Comparison of ENCODE assay signal across 22 cellular contexts in the genomic region with DNA sequence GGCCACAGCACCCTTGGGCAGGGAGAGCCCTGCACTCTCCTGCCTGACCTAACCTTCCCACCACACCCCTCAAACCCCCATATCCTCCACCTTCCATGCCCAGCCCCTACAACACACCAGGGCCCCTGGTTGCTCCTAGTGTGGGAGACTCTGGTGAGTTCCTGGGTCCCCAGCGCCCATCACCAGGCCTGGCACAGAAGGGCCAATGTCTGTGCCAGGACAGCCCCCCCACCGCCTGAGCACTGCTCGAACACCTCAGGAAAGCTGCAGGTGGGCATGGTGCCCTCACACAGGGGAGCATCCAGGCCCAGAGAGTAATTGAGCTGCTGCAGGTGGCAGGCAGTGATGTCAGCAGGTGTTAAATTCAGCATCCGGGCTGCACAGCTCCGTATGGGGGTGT. TPM values are rescaled to one million over a fixed set of nuclear protein-coding genes. Genes with fewer than 3 reads are reported as not detected.
"Had no signal": no experiment of that assay in that cellular context is flagged by ENCODE, and none has a peak within 500 bp of the region (broad histone marks: within the 10 kb centered on the region; RNA-seq: fewer than 3 reads in every experiment).

No MANE protein-coding gene starts in this region.

- H3K4me3 ChIP-seq: dorsolateral prefrontal cortex, gastrocnemius medialis, lung, mucosa of descending colon, pancreas, smooth muscle cell, testis, tibial artery had no signal

- DNase-seq: cerebellar nuclear complex; dorsolateral prefrontal cortex; effector CD4-positive, alpha-beta T cell; foreskin fibroblast; gastrocnemius medialis; head of caudate nucleus; mucosa of descending colon; naive thymus-derived CD4-positive, alpha-beta T cell; occipital lobe; pancreas; stimulated activated CD4-positive, alpha-beta T cell treated with anti-CD3 and anti-CD28 coated beads, Interleukin-12 subunit alpha, Interleukin-12 subunit beta, amount 100 ng/mL, for 4 hours; stimulated activated CD4-positive, alpha-beta T cell treated with anti-CD3 and anti-CD28 coated beads, Interleukin-1b, Interleukin-23, amount 100 ng/mL, for 48 hours; stimulated activated CD4-positive, alpha-beta T cell treated with anti-CD3 and anti-CD28 coated beads, Interleukin-4, amount 100 ng/mL, for 1 hour; stimulated activated naive CD8-positive, alpha-beta T cell treated with anti-CD3 and anti-CD28 coated beads, Interleukin-15, Interleukin-2, amounts not matched to agents 100 U/mL and 50 U/mL, for 24 hours; substantia nigra; testis; tibial artery had no signal

- H3K4me2 ChIP-seq: smooth muscle cell had no signal

- H3K4me1 ChIP-seq: gastrocnemius medialis, pancreas, testis had no signal

- H3K27ac ChIP-seq: dorsolateral prefrontal cortex, gastrocnemius medialis, pancreas, testis, tibial artery had no signal

- H3K27me3 ChIP-seq: dorsolateral prefrontal cortex, gastrocnemius medialis, pancreas, testis, tibial artery had no signal

- ATAC-seq: gastrocnemius medialis; left lobe of liver; mucosa of descending colon; naive thymus-derived CD4-positive, alpha-beta T cell; pancreas; sciatic nerve; stimulated activated memory B cell treated with anti-CD40 and anti-IgM and Interleukin-4, amounts not matched to agents 10 μg/mL and 1 μg/mL and 100 μg/mL, for 72 hours; stimulated activated naive CD8-positive, alpha-beta T cell treated with anti-CD3 and anti-CD28 coated beads, Interleukin-15, Interleukin-2, amounts not matched to agents 100 U/mL and 50 U/mL, for 24 hours had no signal

- H3K9me3 ChIP-seq: gastrocnemius medialis, mucosa of descending colon, pancreas, testis, tibial artery had no signal

RNA-seq across cellular contexts. Expression of a gene that starts 15.2 kb away (rescaled TPM):
- polyA plus RNA-seq: naive thymus-derived CD4-positive, alpha-beta T cell had no signal
